21 cellular contexts compared by ENCODE assay signal in genomic region chr7:29192284-29192683, GRCh38. TPM values are rescaled to one million over a fixed set of nuclear protein-coding genes. Genes with fewer than 3 reads are reported as not detected.
"Had no signal": no experiment of that assay in that cellular context is flagged by ENCODE, and none has a peak within 500 bp of the region (broad histone marks: within the 10 kb centered on the region; RNA-seq: fewer than 3 reads in every experiment).

No MANE protein-coding gene starts in this region.

- H3K27ac ChIP-seq: cardiac muscle cell, foreskin keratinocyte, lower lobe of right lung, psoas muscle, right atrium auricular region, WERI-Rb-1 had no signal

- H3K36me3 ChIP-seq: cardiac muscle cell, lower lobe of right lung, right atrium auricular region, WERI-Rb-1 had no signal

- H3K36me3 Mint-ChIP-seq: activated naive CD8-positive, alpha-beta T cell treated with anti-CD3 and anti-CD28 coated beads, Interleukin-2, amount 10 ng/mL, durations not matched to agents 7 days and 5 days; naive B cell; T-cell had no signal

- H3K9me3 Mint-ChIP-seq: activated naive CD8-positive, alpha-beta T cell treated with anti-CD3 and anti-CD28 coated beads, Interleukin-2, amount 10 ng/mL, durations not matched to agents 7 days and 5 days; activated T-helper 2 cell treated with anti-CD3 and anti-CD28 coated beads, Interferon-gamma antibody, Interleukin-2, Interleukin-4, amounts not matched to agents 10 μg/mL and 5 μg/mL and 100 μg/mL, durations not matched to agents 14 hours and 24 hours and 36 hours; dendritic cell treated with granulocyte-macrophage colony-stimulating factor and Interleukin-4, amounts not matched to agents 40 ng/mL and 50 ng/mL, for 4 days; naive B cell; T-cell; T-helper 2 cell treated with Interferon-gamma antibody and Interleukin-4, amounts not matched to agents 5 μg/mL and 100 μg/mL, for 36 hours had no signal

- H3K4me3 Mint-ChIP-seq: activated naive CD8-positive, alpha-beta T cell treated with anti-CD3 and anti-CD28 coated beads, Interleukin-2, amount 10 ng/mL, durations not matched to agents 7 days and 5 days; dendritic cell treated with granulocyte-macrophage colony-stimulating factor and Interleukin-4, amounts not matched to agents 40 ng/mL and 50 ng/mL, for 4 days; T-helper 2 cell treated with Interferon-gamma antibody and Interleukin-4, amounts not matched to agents 5 μg/mL and 100 μg/mL, for 36 hours had no signal

- H3K27me3 ChIP-seq: right atrium auricular region had no signal

- H3K27ac Mint-ChIP-seq: activated naive CD8-positive, alpha-beta T cell treated with anti-CD3 and anti-CD28 coated beads, Interleukin-2, amount 10 ng/mL, durations not matched to agents 7 days and 5 days; activated T-helper 2 cell treated with anti-CD3 and anti-CD28 coated beads, Interferon-gamma antibody, Interleukin-2, Interleukin-4, amounts not matched to agents 10 μg/mL and 5 μg/mL and 100 μg/mL, durations not matched to agents 14 hours and 24 hours and 36 hours; dendritic cell treated with granulocyte-macrophage colony-stimulating factor and Interleukin-4, amounts not matched to agents 40 ng/mL and 50 ng/mL, for 4 days; T-helper 2 cell treated with Interferon-gamma antibody and Interleukin-4, amounts not matched to agents 5 μg/mL and 100 μg/mL, for 36 hours had no signal

- ATAC-seq: foreskin keratinocyte, left lobe of liver, lower lobe of right lung, psoas muscle, T-cell had no signal

- H3K4me3 ChIP-seq: cardiac muscle cell, lower lobe of right lung, psoas muscle, right atrium auricular region had no signal

- H3K4me1 ChIP-seq: foreskin keratinocyte had no signal

- DNase-seq: activated CD4-positive, alpha-beta T cell treated with anti-CD3 and anti-CD28 coated beads for 1 hour; activated naive CD4-positive, alpha-beta T cell treated with Interleukin-2 at 50 U/mL for 16 hours; activated naive CD8-positive, alpha-beta T cell treated with anti-CD3 and anti-CD28 coated beads, Interleukin-2, amount 10 ng/mL, durations not matched to agents 7 days and 5 days; activated T-cell treated with anti-CD3 and anti-CD28 coated beads, Interleukin-2, amount 50 U/mL, for 1 hour; effector CD4-positive, alpha-beta T cell; erythroblast; foreskin keratinocyte; lower lobe of right lung; mesendoderm; naive B cell; psoas muscle; stimulated activated CD4-positive, alpha-beta T cell treated with anti-CD3 and anti-CD28 coated beads, Interleukin-4, amount 100 ng/mL, for 24 hours; stimulated activated naive CD4-positive, alpha-beta T cell treated with Interleukin-2 at 50 U/mL for 16 hours; T-cell; WERI-Rb-1 had no signal

- H3K9me3 ChIP-seq: lower lobe of right lung, psoas muscle, right atrium auricular region had no signal

RNA-seq across cellular contexts. Expression of gene CPVL, which starts 45.9 kb away (rescaled TPM):
- total RNA-seq: activated T-helper 2 cell treated with anti-CD3 and anti-CD28 coated beads, Interferon-gamma antibody, Interleukin-2, Interleukin-4, amounts not matched to agents 10 μg/mL and 5 μg/mL and 100 μg/mL, durations not matched to agents 14 hours and 24 hours and 36 hours had no signal
